10 cellular contexts compared by ENCODE assay signal in the genomic region with DNA sequence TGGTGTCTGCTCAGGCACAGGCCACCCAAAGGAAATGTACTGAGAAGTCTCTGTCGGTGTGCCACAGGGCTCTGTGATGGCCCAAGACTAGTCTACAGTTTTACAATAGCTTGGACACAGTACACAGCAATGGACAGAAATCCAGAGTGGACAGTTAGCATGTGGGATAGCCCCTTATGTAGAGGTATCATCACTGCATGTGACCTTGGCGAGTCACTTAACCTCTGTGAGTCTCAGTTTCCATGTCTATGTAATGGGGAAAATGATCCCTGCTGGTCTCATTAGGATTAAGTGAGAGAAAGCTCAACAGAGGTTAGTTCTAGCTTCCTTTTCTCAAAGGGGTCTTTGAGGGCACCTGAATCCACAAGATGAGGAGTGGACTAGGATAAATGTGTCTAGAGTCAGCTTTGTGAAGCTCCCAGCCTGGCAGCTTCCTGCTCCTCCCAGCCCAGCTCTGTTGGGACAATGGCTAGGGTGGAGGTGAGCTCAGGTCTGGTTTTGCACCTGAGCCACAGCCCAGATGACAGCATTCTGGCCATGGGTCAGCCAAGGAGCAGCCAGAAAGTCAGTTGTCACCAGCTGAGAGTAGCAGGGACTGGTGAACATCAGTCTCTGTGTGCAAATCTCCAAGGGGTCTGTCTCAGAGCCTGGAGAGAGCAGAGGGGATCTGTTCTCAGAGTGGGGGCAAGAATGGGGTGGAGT. TPM values are rescaled to one million over a fixed set of nuclear protein-coding genes. Genes with fewer than 3 reads are reported as not detected.
"Had no signal": no experiment of that assay in that cellular context is flagged by ENCODE, and none has a peak within 500 bp of the region (broad histone marks: within the 10 kb centered on the region; RNA-seq: fewer than 3 reads in every experiment).

No MANE protein-coding gene starts in this region.

- H3K36me3 ChIP-seq: HAP-1 had no signal

- H3K4me3 Mint-ChIP-seq: GM23338, HFFc6 had no signal

- FAIRE-seq: H1, HTR-8/SVneo had no signal

- H3K4me3 ChIP-seq: GM23338, HAP-1 had no signal

- H3K4me1 ChIP-seq: HAP-1 had no signal

- DNase-seq: H7, HFFc6, IMR-90, KBM-7 had no signal

- H3K9me3 Mint-ChIP-seq: GM23338, HFFc6 had no signal

- ATAC-seq: HCT116 had no signal

- H3K27ac Mint-ChIP-seq: GM23338, HFFc6 had no signal

- H3K9me3 ChIP-seq: HAP-1 had no signal

RNA-seq across cellular contexts. Expression of gene CRHR2, which starts 17.9 kb away (rescaled TPM):
- total RNA-seq: H7, HFFc6, HT-29, IMR-90 had no signal
- polyA plus RNA-seq: IMR-90 had no signal
